8 cellular contexts compared by ENCODE assay signal in genomic region chr12:32106153-32106516, GRCh38. TPM values are rescaled to one million over a fixed set of nuclear protein-coding genes. Genes with fewer than 3 reads are reported as not detected.
DNase-seq lines count a peak whose midpoint lies in the region; ATAC-seq and TF ChIP-seq lines count a peak whose summit lies in the region.

No MANE protein-coding gene starts in this region.

- H3K4me1 ChIP-seq in MM.1S (ENCODE audit: low read length), result peaks cover 9% of the 10 kb centered on the region; the same call in 1 of the 2 replicates
- H3K4me1 ChIP-seq in endocrine pancreas (ENCODE audit: control insufficient read depth, insufficient read depth, low read length), result peaks cover 10% of the 10 kb centered on the region

- H4K20me1 ChIP-seq in MM.1S (ENCODE audit: insufficient read depth, low read length), result no peaks in the 10 kb centered on the region

- H3K79me2 ChIP-seq in MM.1S (ENCODE audit: low read length), result peaks cover 34% of the 10 kb centered on the region

- no peak for DNase-seq in MM.1S
- no peak for DNase-seq in neural crest cell (ENCODE audit: low read depth, low spot score)
- DNase-seq in NCI-H1694 treated with DMSO at 0.1 percent for 48 hours (lab: John Stamatoyannopoulos, UW), result no peak
- no peak for DNase-seq in midbrain (lab: John Stamatoyannopoulos, UW)
- no peak for DNase-seq in NOMO-1 treated with dmso at 0.1 percent for 144 hours (lab: John Stamatoyannopoulos, UW; ENCODE audit: unreplicated experiment)

- no peaks in the 10 kb centered on the region for H3K36me3 Mint-ChIP-seq in neural crest cell (ENCODE audit: low read depth)

- H3K27me3 Mint-ChIP-seq in neural crest cell (ENCODE audit: low read depth), result no peaks in the 10 kb centered on the region

- H3K4me3 Mint-ChIP-seq in neural crest cell, result peak overlapping the region; percentile 93

- H3K27ac Mint-ChIP-seq in neural crest cell (ENCODE audit: unreplicated experiment), result peak overlapping the region; percentile 92

- H3F3A ChIP-seq in MM.1S (ENCODE audit: insufficient read depth, low read length), result no peaks in the 10 kb centered on the region

- TF ChIP-seq CTCF in MM.1S (IDR thresholded peaks at IDR 0.05; ENCODE audit: low read length) (no peak), neural crest cell (conservative IDR thresholded peaks at IDR 0.05) (no peak)

- H3K9me3 ChIP-seq in MM.1S (replicated peaks; ENCODE audit: insufficient read depth, low read length) (no peaks in the 10 kb centered on the region), endocrine pancreas (ENCODE audit: control insufficient read depth, low read length) (no peaks in the 10 kb centered on the region)

- H2AFZ ChIP-seq in MM.1S (ENCODE audit: low read length), result peak overlapping the region; percentile 92

- H3K36me3 ChIP-seq in MM.1S (replicated peaks; ENCODE audit: insufficient read depth, low read length), result no peaks in the 10 kb centered on the region
- no peaks in the 10 kb centered on the region for H3K36me3 ChIP-seq in endocrine pancreas (ENCODE audit: control insufficient read depth, insufficient read depth, low read length)

- no peak overlapping the region for H3K27ac ChIP-seq in MM.1S (ENCODE audit: low read length)

- H3K9me2 ChIP-seq in MM.1S (replicated peaks; ENCODE audit: insufficient read depth, low read length), result no peaks in the 10 kb centered on the region

- H3K27me3 ChIP-seq in MM.1S (replicated peaks; ENCODE audit: insufficient read depth, low read length) (no peaks in the 10 kb centered on the region), endocrine pancreas (ENCODE audit: control insufficient read depth, insufficient read depth, low read length) (no peaks in the 10 kb centered on the region)

- H3K4me2 ChIP-seq in MM.1S (ENCODE audit: low read depth, low read length), result peak overlapping the region; percentile 69; the same call in 1 of the 2 replicates

- H3K9ac ChIP-seq in MM.1S (ENCODE audit: low read length) (peak overlapping the region; percentile 41; the same call in 1 of the 2 replicates), endocrine pancreas (ENCODE audit: control insufficient read depth, insufficient read depth, low read length) (peak overlapping the region; percentile 89)

- H3K4me3 ChIP-seq in GM08714 (ENCODE audit: low read length) (peak overlapping the region; percentile 73; the same call in 1 of the 2 replicates), MM.1S (ENCODE audit: low read length) (peak overlapping the region; percentile 99), endocrine pancreas (ENCODE audit: control insufficient read depth, insufficient read depth, low read length) (peak overlapping the region; percentile 32)

- no peak for ATAC-seq in GM19467 (IDR thresholded peaks at IDR 0.05; ENCODE audit: unreplicated experiment)

- H3K9me3 Mint-ChIP-seq in neural crest cell, result no peaks in the 10 kb centered on the region

- peaks cover 38% of the 10 kb centered on the region for H3K4me1 Mint-ChIP-seq in neural crest cell

RNA-seq across cellular contexts. Expression of gene BICD1, which starts 0.5 kb away (rescaled TPM):
- total RNA-seq in neural crest cell, result 49.1 and 49.5 TPM in 2 replicates

Comparison
In these comparisons a context has a peak if more than half of its experiments do, and no peak if none do; other contexts are left out.
1. H3K4me3 ChIP-seq: peak in every context shown above with its lines; median percentile 99 in MM.1S; 73 in GM08714; 32 in endocrine pancreas.